Comparison of ENCODE assay signal across 9 cellular contexts in the genomic region with DNA sequence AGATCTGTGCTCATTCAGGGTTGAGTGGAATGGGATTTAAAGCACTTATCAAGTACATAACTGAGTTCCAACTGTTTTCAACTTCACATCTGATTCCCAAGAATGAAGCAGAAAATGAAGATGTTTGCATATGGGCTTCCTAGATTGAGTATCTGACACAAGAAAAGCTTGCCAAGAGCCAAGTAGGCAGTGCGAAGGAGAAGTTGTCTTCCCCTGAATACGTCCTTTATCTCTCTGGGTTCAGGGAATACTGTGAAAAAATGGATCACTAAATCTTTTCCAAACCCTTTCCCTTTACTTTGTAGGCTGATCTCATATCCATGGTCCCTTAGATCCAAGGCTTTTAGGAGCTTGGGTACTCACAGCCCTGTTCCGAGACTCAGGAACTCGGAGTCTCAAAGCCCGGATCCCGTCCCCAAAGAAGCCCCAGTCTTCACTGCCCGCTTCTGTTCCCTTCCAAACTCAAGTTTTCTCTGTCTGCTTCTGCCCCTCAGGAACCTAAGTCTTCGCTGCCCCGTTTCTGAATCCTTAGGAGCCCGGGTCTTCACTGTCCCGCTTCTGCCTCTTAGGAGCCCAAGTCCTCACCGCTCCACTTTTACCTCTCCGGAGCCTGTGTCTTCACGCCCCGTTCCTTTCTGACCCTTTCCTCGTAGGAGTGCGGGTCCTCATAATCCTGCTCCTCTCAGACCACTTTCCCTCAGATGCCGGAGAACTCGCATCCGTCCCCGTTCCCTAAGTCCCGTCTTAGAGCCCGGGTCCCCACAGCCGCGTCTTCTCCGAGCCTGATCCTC. TPM values are rescaled to one million over a fixed set of nuclear protein-coding genes. Genes with fewer than 3 reads are reported as not detected.
A peak's percentile ranks its signal among the peaks of the same experiment; 100 is the strongest.
DNase-seq lines count a peak whose midpoint lies in the region; ATAC-seq, FAIRE-seq and TF ChIP-seq lines count a peak whose summit lies in the region.
"Had no signal": no experiment of that assay in that cellular context is flagged by ENCODE, and none has a peak within 500 bp of the region (broad histone marks: within the 10 kb centered on the region; RNA-seq: fewer than 3 reads in every experiment).

No MANE protein-coding gene starts in this region.

- peaks cover 2% of the 10 kb centered on the region for H3K36me3 Mint-ChIP-seq in activated T-cell treated with anti-CD3 and anti-CD28 coated beads, Interleukin-2, amount 50 U/mL, for 4 hours (ENCODE audit: insufficient read depth)
- H3K36me3 Mint-ChIP-seq in activated CD8-positive, alpha-beta T cell treated with anti-CD3 and anti-CD28 coated beads, Interleukin-2, amount 10 ng/mL, durations not matched to agents 7 days and 5 days (ENCODE audit: low read depth), result peaks cover 7% of the 10 kb centered on the region

- H3K9me3 Mint-ChIP-seq in activated T-cell treated with anti-CD3 and anti-CD28 coated beads, Interleukin-2, amount 50 U/mL, for 4 hours, result no peaks in the 10 kb centered on the region
- H3K9me3 Mint-ChIP-seq in activated CD8-positive, alpha-beta T cell treated with anti-CD3 and anti-CD28 coated beads, Interleukin-2, amount 10 ng/mL, durations not matched to agents 7 days and 5 days (ENCODE audit: insufficient read depth), result no peaks in the 10 kb centered on the region

- no peaks in the 10 kb centered on the region for H3K9me3 ChIP-seq in heart left ventricle

- peak overlapping the region; percentile 33 to 93 (median 86) for H3K27ac ChIP-seq in heart left ventricle

- H3K27ac Mint-ChIP-seq in activated CD8-positive, alpha-beta T cell treated with anti-CD3 and anti-CD28 coated beads, Interleukin-2, amount 10 ng/mL, durations not matched to agents 7 days and 5 days, result peak overlapping the region; percentile 99

- peaks cover 6 to 36% (median 28%) of the 10 kb centered on the region in 12 donors for H3K4me1 ChIP-seq in heart left ventricle

- FAIRE-seq in GM19239 (lab: Jason Lieb, UNC), result no peak
- FAIRE-seq: islet of Langerhans had no signal

- H3K4me1 Mint-ChIP-seq in activated T-cell treated with anti-CD3 and anti-CD28 coated beads, Interleukin-2, amount 50 U/mL, for 4 hours (ENCODE audit: low read depth), result peaks cover 38% of the 10 kb centered on the region
- peaks cover 44% of the 10 kb centered on the region for H3K4me1 Mint-ChIP-seq in activated CD8-positive, alpha-beta T cell treated with anti-CD3 and anti-CD28 coated beads, Interleukin-2, amount 10 ng/mL, durations not matched to agents 7 days and 5 days (ENCODE audit: low read depth)

- DNase-seq in activated T-cell treated with anti-CD3 and anti-CD28 coated beads, Interleukin-2, amount 50 U/mL, for 4 hours, result no peak
- no peak for DNase-seq in activated T-cell treated with anti-CD3 and anti-CD28 coated beads, Interleukin-2, amount 50 U/mL, for 1 hour
- DNase-seq in activated CD8-positive, alpha-beta T cell treated with anti-CD3 and anti-CD28 coated beads, Interleukin-2, amount 10 ng/mL, durations not matched to agents 7 days and 5 days, result no peak
- DNase-seq in heart left ventricle, result no peak
- DNase-seq in renal cortical epithelial cell (ENCODE audit: low read depth), result peak; percentile 4
- no peak for DNase-seq in GM19239 (ENCODE audit: insufficient read length, low spot score)
- DNase-seq in NCI-H510A treated with DMSO at 0.1 percent for 48 hours (lab: John Stamatoyannopoulos, UW), result no peak

- WGBS in heart left ventricle, 4 donors, result 0 to 1% (median 0%) methylated on average over 26 of the region's 26 CpGs

- POLR2A ChIA-PET in activated CD8-positive, alpha-beta T cell treated with anti-CD3 and anti-CD28 coated beads, Interleukin-2, amount 10 ng/mL, durations not matched to agents 7 days and 5 days (lab: Charles Lee), result interaction anchor here (0.6 to 5.0 kb wide), 23 partner anchors 10 to 585 kb away, joined by 3 to 59 read pairs (median 5); a partner anchor contains a TSS

- peak; percentile 24 to 37 for ATAC-seq in activated T-cell treated with anti-CD3 and anti-CD28 coated beads, Interleukin-2, amount 50 U/mL, for 4 hours
- ATAC-seq in HG03354 (IDR thresholded peaks at IDR 0.05; ENCODE audit: poor library complexity, severe bottlenecking, unreplicated experiment), result peak; percentile 11
- ATAC-seq in activated CD8-positive, alpha-beta T cell treated with anti-CD3 and anti-CD28 coated beads, Interleukin-2, amount 10 ng/mL, durations not matched to agents 7 days and 5 days, result peak; percentile 24
- peak; percentile 24 to 42 (median 28) for ATAC-seq in heart left ventricle

- no peaks in the 10 kb centered on the region for H3K27me3 Mint-ChIP-seq in activated T-cell treated with anti-CD3 and anti-CD28 coated beads, Interleukin-2, amount 50 U/mL, for 4 hours (ENCODE audit: low read depth)
- no peaks in the 10 kb centered on the region for H3K27me3 Mint-ChIP-seq in activated CD8-positive, alpha-beta T cell treated with anti-CD3 and anti-CD28 coated beads, Interleukin-2, amount 10 ng/mL, durations not matched to agents 7 days and 5 days (ENCODE audit: low read depth)

- H3K27me3 ChIP-seq in heart left ventricle, result no peaks in the 10 kb centered on the region

- peak overlapping the region; percentile 43 to 93 (median 76) for H3K4me3 ChIP-seq in heart left ventricle

- no peak for TF ChIP-seq POLR2A in heart left ventricle (IDR thresholded peaks at IDR 0.05)

- CTCF ChIA-PET in activated CD8-positive, alpha-beta T cell treated with anti-CD3 and anti-CD28 coated beads, Interleukin-2, amount 10 ng/mL, durations not matched to agents 7 days and 5 days (lab: Charles Lee), result interaction anchor here (0.6 to 3.9 kb wide), 12 partner anchors 26 to 560 kb away, joined by 3 to 36 read pairs (median 7); a partner anchor contains a TSS

- H3K4me3 Mint-ChIP-seq in activated T-cell treated with anti-CD3 and anti-CD28 coated beads, Interleukin-2, amount 50 U/mL, for 4 hours, result peak overlapping the region; percentile 98
- H3K4me3 Mint-ChIP-seq in activated CD8-positive, alpha-beta T cell treated with anti-CD3 and anti-CD28 coated beads, Interleukin-2, amount 10 ng/mL, durations not matched to agents 7 days and 5 days, result peak overlapping the region; percentile 99

- no peak for TF ChIP-seq CTCF in heart left ventricle (IDR thresholded peaks at IDR 0.05)

- intact Hi-C loops in heart left ventricle (cut with DNase I), result loop anchor here (2.0 to 10.0 kb wide), 9 partner anchors 27 to 540 kb away; a partner anchor contains a TSS

- H3K36me3 ChIP-seq in heart left ventricle, result no peaks in the 10 kb centered on the region

RNA-seq across cellular contexts. Expression of a gene that starts 0.6 kb away (rescaled TPM):
- total RNA-seq in activated T-cell treated with anti-CD3 and anti-CD28 coated beads, Interleukin-2, amount 50 U/mL, for 4 hours, result 10 to 100 TPM; 34.4 to 38.9 (median 36.5) TPM
- total RNA-seq in activated CD8-positive, alpha-beta T cell treated with anti-CD3 and anti-CD28 coated beads, Interleukin-2, amount 10 ng/mL, durations not matched to agents 7 days and 5 days, result 10 to 100 TPM; 35.7 to 39.3 TPM
- total RNA-seq in heart left ventricle, result 10 to 100 TPM; 18.3 to 38.5 (median 21.1) TPM
- polyA plus RNA-seq in heart left ventricle, result 10 to 100 TPM; 29.0 to 35.7 TPM
- 29.2 and 46.7 TPM in 2 replicates for total RNA-seq in renal cortical epithelial cell

RNA-seq across cellular contexts. Expression of a gene that starts 6.1 kb away (rescaled TPM):
- not detected for total RNA-seq in activated T-cell treated with anti-CD3 and anti-CD28 coated beads, Interleukin-2, amount 50 U/mL, for 4 hours
- total RNA-seq in activated CD8-positive, alpha-beta T cell treated with anti-CD3 and anti-CD28 coated beads, Interleukin-2, amount 10 ng/mL, durations not matched to agents 7 days and 5 days, result not detected
- total RNA-seq in heart left ventricle (not detected), renal cortical epithelial cell (not detected in 2 replicates)
- not detected for polyA plus RNA-seq in heart left ventricle

RNA-seq across cellular contexts. Expression of a gene that starts 26.3 kb away (rescaled TPM):
- total RNA-seq in activated T-cell treated with anti-CD3 and anti-CD28 coated beads, Interleukin-2, amount 50 U/mL, for 4 hours, result 10 to 100 TPM; 19.5 to 22.9 (median 20.8) TPM
- total RNA-seq in activated CD8-positive, alpha-beta T cell treated with anti-CD3 and anti-CD28 coated beads, Interleukin-2, amount 10 ng/mL, durations not matched to agents 7 days and 5 days, result 10 to 100 TPM; 35.5 to 36.4 TPM
- total RNA-seq in heart left ventricle, result 1 to 10 TPM; 4.3 to 8.5 (median 6.1) TPM
- 1 to 10 TPM; 2.2 to 7.0 TPM for polyA plus RNA-seq in heart left ventricle
- total RNA-seq in renal cortical epithelial cell, result 8.7 and 12.9 TPM in 2 replicates

RNA-seq across cellular contexts. Expression of a gene that starts 50.2 kb away (rescaled TPM):
- not detected for total RNA-seq in activated T-cell treated with anti-CD3 and anti-CD28 coated beads, Interleukin-2, amount 50 U/mL, for 4 hours
- total RNA-seq in activated CD8-positive, alpha-beta T cell treated with anti-CD3 and anti-CD28 coated beads, Interleukin-2, amount 10 ng/mL, durations not matched to agents 7 days and 5 days, result not detected
- total RNA-seq in heart left ventricle (10 to 100 TPM in 1 of 9 donors, 1 to 10 TPM in 4, under 1 TPM in 4; 0.49 to 13.1 (median 1.2) TPM), renal cortical epithelial cell (49.0 and 241 TPM in 2 replicates)
- polyA plus RNA-seq in heart left ventricle, result under 1 TPM; 0.49 to 0.50 TPM
